ENCODE assay signal across 1 cellular context in the genomic region with DNA sequence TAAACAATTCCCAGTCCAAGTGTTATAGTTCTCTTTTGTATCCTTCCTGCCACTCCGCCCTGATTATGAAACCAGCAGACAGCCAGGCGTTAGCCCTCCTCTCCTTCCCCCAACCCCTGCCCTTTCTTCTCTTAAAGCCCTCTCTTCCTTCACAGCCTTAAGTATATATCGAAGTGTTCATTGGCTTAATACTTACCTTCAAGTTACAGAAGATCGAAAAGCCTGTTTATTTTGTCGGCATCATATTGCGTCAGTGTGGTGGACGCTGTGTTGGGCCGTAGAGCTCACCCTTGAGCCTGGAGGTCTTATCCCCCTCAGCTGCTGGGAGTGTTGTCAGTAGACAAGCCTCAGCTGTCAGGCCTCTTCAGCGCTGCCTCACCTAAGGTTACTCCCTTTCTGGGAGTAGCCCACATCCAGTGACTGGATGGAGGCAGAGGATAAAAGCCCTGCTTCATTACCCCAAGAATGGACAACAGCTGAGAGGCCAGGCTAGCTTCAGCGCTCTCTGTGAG.
TF ChIP-seq lines count a peak whose summit lies in the region.

No MANE protein-coding gene starts in this region.

TF ChIP-seq in GM23338, 12 proteins besides CTCF, POLR2A, EP300 and RAD21:
- TF ChIP-seq, protein P1, sequence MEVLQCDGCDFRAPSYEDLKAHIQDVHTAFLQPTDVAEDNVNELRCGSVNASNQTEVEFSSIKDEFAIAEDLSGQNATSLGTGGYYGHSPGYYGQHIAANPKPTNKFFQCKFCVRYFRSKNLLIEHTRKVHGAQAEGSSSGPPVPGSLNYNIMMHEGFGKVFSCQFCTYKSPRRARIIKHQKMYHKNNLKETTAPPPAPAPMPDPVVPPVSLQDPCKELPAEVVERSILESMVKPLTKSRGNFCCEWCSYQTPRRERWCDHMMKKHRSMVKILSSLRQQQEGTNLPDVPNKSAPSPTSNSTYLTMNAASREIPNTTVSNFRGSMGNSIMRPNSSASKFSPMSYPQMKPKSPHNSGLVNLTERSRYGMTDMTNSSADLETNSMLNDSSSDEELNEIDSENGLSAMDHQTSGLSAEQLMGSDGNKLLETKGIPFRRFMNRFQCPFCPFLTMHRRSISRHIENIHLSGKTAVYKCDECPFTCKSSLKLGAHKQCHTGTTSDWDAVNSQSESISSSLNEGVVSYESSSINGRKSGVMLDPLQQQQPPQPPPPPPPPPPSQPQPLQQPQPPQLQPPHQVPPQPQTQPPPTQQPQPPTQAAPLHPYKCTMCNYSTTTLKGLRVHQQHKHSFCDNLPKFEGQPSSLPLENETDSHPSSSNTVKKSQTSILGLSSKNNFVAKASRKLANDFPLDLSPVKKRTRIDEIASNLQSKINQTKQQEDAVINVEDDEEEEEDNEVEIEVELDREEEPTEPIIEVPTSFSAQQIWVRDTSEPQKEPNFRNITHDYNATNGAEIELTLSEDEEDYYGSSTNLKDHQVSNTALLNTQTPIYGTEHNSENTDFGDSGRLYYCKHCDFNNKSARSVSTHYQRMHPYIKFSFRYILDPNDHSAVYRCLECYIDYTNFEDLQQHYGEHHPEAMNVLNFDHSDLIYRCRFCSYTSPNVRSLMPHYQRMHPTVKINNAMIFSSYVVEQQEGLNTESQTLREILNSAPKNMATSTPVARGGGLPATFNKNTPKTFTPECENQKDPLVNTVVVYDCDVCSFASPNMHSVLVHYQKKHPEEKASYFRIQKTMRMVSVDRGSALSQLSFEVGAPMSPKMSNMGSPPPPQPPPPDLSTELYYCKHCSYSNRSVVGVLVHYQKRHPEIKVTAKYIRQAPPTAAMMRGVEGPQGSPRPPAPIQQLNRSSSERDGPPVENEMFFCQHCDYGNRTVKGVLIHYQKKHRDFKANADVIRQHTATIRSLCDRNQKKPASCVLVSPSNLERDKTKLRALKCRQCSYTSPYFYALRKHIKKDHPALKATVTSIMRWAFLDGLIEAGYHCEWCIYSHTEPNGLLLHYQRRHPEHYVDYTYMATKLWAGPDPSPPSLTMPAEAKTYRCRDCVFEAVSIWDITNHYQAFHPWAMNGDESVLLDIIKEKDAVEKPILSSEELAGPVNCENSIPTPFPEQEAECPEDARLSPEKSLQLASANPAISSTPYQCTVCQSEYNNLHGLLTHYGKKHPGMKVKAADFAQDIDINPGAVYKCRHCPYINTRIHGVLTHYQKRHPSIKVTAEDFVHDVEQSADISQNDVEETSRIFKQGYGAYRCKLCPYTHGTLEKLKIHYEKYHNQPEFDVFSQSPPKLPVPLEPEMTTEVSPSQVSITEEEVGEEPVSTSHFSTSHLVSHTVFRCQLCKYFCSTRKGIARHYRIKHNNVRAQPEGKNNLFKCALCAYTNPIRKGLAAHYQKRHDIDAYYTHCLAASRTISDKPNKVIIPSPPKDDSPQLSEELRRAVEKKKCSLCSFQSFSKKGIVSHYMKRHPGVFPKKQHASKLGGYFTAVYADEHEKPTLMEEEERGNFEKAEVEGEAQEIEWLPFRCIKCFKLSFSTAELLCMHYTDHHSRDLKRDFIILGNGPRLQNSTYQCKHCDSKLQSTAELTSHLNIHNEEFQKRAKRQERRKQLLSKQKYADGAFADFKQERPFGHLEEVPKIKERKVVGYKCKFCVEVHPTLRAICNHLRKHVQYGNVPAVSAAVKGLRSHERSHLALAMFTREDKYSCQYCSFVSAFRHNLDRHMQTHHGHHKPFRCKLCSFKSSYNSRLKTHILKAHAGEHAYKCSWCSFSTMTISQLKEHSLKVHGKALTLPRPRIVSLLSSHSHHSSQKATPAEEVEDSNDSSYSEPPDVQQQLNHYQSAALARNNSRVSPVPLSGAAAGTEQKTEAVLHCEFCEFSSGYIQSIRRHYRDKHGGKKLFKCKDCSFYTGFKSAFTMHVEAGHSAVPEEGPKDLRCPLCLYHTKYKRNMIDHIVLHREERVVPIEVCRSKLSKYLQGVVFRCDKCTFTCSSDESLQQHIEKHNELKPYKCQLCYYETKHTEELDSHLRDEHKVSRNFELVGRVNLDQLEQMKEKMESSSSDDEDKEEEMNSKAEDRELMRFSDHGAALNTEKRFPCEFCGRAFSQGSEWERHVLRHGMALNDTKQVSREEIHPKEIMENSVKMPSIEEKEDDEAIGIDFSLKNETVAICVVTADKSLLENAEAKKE (CRISPR knock-in tag; IDR thresholded peaks at IDR 0.05), result no peak
- TF ChIP-seq POLR2AphosphoS5 (IDR thresholded peaks at IDR 0.05; ENCODE audit: low read depth) (no peak), JUNB (IDR thresholded peaks at IDR 0.05; ENCODE audit: unreplicated experiment) (no peak), EZH2phosphoT487 (IDR thresholded peaks at IDR 0.05; ENCODE audit: unreplicated experiment) (no peak), STAT1 (IDR thresholded peaks at IDR 0.05; ENCODE audit: unreplicated experiment) (no peak), ZNF331 (CRISPR knock-in tag; IDR thresholded peaks at IDR 0.05; ENCODE audit: low read depth) (no peak), ETS1 (IDR thresholded peaks at IDR 0.05) (no peak), NANOG (IDR thresholded peaks at IDR 0.05; ENCODE audit: borderline replicate concordance) (no peak), CREB1 (CRISPR knock-in tag; IDR thresholded peaks at IDR 0.05; ENCODE audit: low read depth) (no peak), EZH2 (IDR thresholded peaks at IDR 0.05; ENCODE audit: low read depth, unreplicated experiment) (no peak), ZNF114 (CRISPR knock-in tag; IDR thresholded peaks at IDR 0.05) (no peak)
- TF ChIP-seq, protein P2, sequence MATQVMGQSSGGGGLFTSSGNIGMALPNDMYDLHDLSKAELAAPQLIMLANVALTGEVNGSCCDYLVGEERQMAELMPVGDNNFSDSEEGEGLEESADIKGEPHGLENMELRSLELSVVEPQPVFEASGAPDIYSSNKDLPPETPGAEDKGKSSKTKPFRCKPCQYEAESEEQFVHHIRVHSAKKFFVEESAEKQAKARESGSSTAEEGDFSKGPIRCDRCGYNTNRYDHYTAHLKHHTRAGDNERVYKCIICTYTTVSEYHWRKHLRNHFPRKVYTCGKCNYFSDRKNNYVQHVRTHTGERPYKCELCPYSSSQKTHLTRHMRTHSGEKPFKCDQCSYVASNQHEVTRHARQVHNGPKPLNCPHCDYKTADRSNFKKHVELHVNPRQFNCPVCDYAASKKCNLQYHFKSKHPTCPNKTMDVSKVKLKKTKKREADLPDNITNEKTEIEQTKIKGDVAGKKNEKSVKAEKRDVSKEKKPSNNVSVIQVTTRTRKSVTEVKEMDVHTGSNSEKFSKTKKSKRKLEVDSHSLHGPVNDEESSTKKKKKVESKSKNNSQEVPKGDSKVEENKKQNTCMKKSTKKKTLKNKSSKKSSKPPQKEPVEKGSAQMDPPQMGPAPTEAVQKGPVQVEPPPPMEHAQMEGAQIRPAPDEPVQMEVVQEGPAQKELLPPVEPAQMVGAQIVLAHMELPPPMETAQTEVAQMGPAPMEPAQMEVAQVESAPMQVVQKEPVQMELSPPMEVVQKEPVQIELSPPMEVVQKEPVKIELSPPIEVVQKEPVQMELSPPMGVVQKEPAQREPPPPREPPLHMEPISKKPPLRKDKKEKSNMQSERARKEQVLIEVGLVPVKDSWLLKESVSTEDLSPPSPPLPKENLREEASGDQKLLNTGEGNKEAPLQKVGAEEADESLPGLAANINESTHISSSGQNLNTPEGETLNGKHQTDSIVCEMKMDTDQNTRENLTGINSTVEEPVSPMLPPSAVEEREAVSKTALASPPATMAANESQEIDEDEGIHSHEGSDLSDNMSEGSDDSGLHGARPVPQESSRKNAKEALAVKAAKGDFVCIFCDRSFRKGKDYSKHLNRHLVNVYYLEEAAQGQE (IDR thresholded peaks at IDR 0.05; ENCODE audit: unreplicated experiment), result no peak
